ENCODE assay signal across 1 cellular context in the genomic region with DNA sequence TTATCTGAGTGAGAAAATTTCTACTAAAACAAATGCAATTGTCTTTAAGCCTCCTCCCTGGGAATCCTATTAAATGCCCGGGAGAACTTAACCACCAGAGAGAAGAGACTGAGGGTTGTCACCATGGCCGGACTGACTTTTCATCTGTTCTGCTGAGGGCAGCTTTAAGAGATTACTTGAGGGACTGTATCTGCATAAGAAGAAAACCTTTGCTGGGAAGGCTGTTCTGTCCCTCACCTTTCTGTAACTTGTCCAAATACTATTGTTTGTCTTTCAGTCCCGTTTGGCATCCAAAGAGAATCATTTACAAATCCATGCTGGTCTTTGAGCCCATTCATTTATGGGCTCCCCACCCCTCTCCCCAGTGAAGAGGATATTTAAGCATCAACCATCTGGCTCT.
TF ChIP-seq lines count a peak whose summit lies in the region.

No MANE protein-coding gene starts in this region.

TF ChIP-seq in H1, 55 proteins besides CTCF, POLR2A, EP300 and RAD21:
- no peak for TF ChIP-seq ZNF274 (IDR thresholded peaks at IDR 0.05; ENCODE audit: borderline replicate concordance, extremely low read depth, low read length)
- peak; percentile 40 for TF ChIP-seq CHD7 (IDR thresholded peaks at IDR 0.05; ENCODE audit: insufficient replicate concordance, low read length)
